In the genomic region with DNA sequence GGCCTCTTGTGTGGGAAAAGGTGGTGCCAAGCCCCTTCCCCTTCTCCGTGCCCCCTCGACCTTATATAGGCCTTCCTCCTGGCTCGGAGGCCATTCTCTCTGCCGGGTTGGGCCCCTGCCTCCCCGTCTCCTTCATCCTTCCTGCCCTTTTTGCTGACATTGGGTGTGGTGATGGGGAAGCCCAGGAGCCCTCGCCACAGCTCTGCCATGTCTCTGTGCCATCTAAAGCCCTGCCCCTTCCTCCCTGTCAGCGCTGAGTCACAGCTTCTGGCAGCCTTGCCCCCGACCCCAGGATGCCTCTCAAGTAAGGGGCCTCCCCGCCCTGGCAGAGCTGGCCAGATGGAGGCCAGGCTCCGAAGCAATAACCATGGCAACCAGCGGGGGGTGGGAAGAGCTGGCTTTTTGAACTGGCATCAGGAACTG, we compare ENCODE assay signal across 8 cellular contexts. TPM values are rescaled to one million over a fixed set of nuclear protein-coding genes. Genes with fewer than 3 reads are reported as not detected.
DNase-seq lines count a peak whose midpoint lies in the region; ATAC-seq, FAIRE-seq and TF ChIP-seq lines count a peak whose summit lies in the region.

No MANE protein-coding gene starts in this region.

- intact Hi-C loops in right cardiac atrium (cut with DNase I), result no loop called here

- H3K4me3 Mint-ChIP-seq in activated naive CD8-positive, alpha-beta T cell, result peak overlapping the region; percentile 74

- H3K9me3 Mint-ChIP-seq in activated naive CD8-positive, alpha-beta T cell (ENCODE audit: low read depth), result no peaks in the 10 kb centered on the region

- H3K4me1 ChIP-seq in right cardiac atrium (ENCODE audit: control insufficient read depth, insufficient read depth, low read length), result peaks cover 27% of the 10 kb centered on the region

- no peaks in the 10 kb centered on the region for H3K9me3 ChIP-seq in right cardiac atrium (ENCODE audit: control insufficient read depth, low read length)

- TF ChIP-seq POLR2A in GM12891 (IDR thresholded peaks at IDR 0.05; ENCODE audit: low read depth, low read length), result no peak

- peaks cover 42% of the 10 kb centered on the region for H3K4me1 Mint-ChIP-seq in activated naive CD8-positive, alpha-beta T cell (ENCODE audit: low read depth)

- no peak overlapping the region for H3K4me3 ChIP-seq in right cardiac atrium (ENCODE audit: low read length)

- no peak for FAIRE-seq in GM12891 (lab: Jason Lieb, UNC)

- H3K27ac Mint-ChIP-seq in activated naive CD8-positive, alpha-beta T cell, result peak overlapping the region; percentile 97

- no peaks in the 10 kb centered on the region for H3K27me3 Mint-ChIP-seq in activated naive CD8-positive, alpha-beta T cell

- H3K36me3 Mint-ChIP-seq in activated naive CD8-positive, alpha-beta T cell, result peaks cover 4% of the 10 kb centered on the region

- no peaks in the 10 kb centered on the region for H3K27me3 ChIP-seq in right cardiac atrium (ENCODE audit: control insufficient read depth, insufficient read depth)

- ATAC-seq in HG03432 (IDR thresholded peaks at IDR 0.05; ENCODE audit: unreplicated experiment), result peak; percentile 52
- ATAC-seq in right cardiac atrium, result peak; percentile 7 to 28
- ATAC-seq in GM18858 (IDR thresholded peaks at IDR 0.05; ENCODE audit: unreplicated experiment), result no peak

- no peak overlapping the region for H3K27ac ChIP-seq in right cardiac atrium (ENCODE audit: low read length)

- WGBS in right cardiac atrium, result 40% methylated on average over 11 of the region's 11 CpGs

- DNase-seq in ELR (ENCODE audit: low read depth) (peak; percentile 87), T-helper 1 cell (peak; percentile 76 to 93 (median 79)), right cardiac atrium (peak; percentile 77 to 87 (median 85)), GM12891 (ENCODE audit: insufficient read length, low spot score) (no peak)
- peak; percentile 49 to 63 for DNase-seq in stimulated activated CD4-positive, alpha-beta T cell treated with anti-CD3 and anti-CD28 coated beads, Interleukin-1b, Interleukin-23, amount 100 ng/mL, for 1 hour (ENCODE audit: low read depth in 2 of 2)

TF ChIP-seq in GM12891, 5 proteins besides CTCF, POLR2A, EP300 and RAD21:
- TF ChIP-seq POU2F2 (IDR thresholded peaks at IDR 0.05; ENCODE audit: low read depth, low read length) (no peak), PAX5 (IDR thresholded peaks at IDR 0.05; ENCODE audit: insufficient read depth, low read length, severe bottlenecking) (no peak), TAF1 (IDR thresholded peaks at IDR 0.05; ENCODE audit: low read depth, low read length) (no peak), POLR2AphosphoS5 (IDR thresholded peaks at IDR 0.05; ENCODE audit: low read depth, low read length) (no peak), SPI1 (IDR thresholded peaks at IDR 0.05; ENCODE audit: low read depth, low read length) (no peak)

RNA-seq across cellular contexts. Expression of a gene that starts 30.4 kb away (rescaled TPM):
- 10 to 100 TPM; 45.5 to 51.6 (median 48.3) TPM for total RNA-seq in right cardiac atrium
- polyA plus RNA-seq in right cardiac atrium, result 18.6 TPM
- 19.6 TPM for polyA plus RNA-seq in GM12891 (2012; ENCODE audit: low read depth, missing spikeins)
